8 cellular contexts compared by ENCODE assay signal in genomic region chr1:28246427-28246832, GRCh38. TPM values are rescaled to one million over a fixed set of nuclear protein-coding genes. Genes with fewer than 3 reads are reported as not detected.
DNase-seq lines count a peak whose midpoint lies in the region; ATAC-seq and TF ChIP-seq lines count a peak whose summit lies in the region.

No MANE protein-coding gene starts in this region.

- H3K36me3 Mint-ChIP-seq in dendritic cell treated with granulocyte-macrophage colony-stimulating factor and Interleukin-4, amounts not matched to agents 40 ng/mL and 50 ng/mL, for 4 days (ENCODE audit: low read depth) = peaks cover 5% of the 10 kb centered on the region
- H3K36me3 Mint-ChIP-seq in naive thymus-derived CD4-positive, alpha-beta T cell = peaks cover 0 to 4% (median 0%) of the 10 kb centered on the region in 5 donors

- H3K27me3 Mint-ChIP-seq in dendritic cell treated with granulocyte-macrophage colony-stimulating factor and Interleukin-4, amounts not matched to agents 40 ng/mL and 50 ng/mL, for 4 days = no peaks in the 10 kb centered on the region
- H3K27me3 Mint-ChIP-seq in naive thymus-derived CD4-positive, alpha-beta T cell = no peaks in the 10 kb centered on the region

- H3K4me3 ChIP-seq in right atrium auricular region = peak overlapping the region; percentile 52 to 55
- peak overlapping the region; percentile 75 for H3K4me3 ChIP-seq in naive thymus-derived CD4-positive, alpha-beta T cell (ENCODE audit: low read length)

- no peaks in the 10 kb centered on the region for H3K36me3 ChIP-seq in right atrium auricular region
- no peaks in the 10 kb centered on the region for H3K36me3 ChIP-seq in naive thymus-derived CD4-positive, alpha-beta T cell (ENCODE audit: control insufficient read depth in 2 of 3, insufficient read depth in 3 of 3, low read length in 3 of 3)

- POLR2A ChIA-PET in naive thymus-derived CD4-positive, alpha-beta T cell (lab: Charles Lee) = interaction anchor here (0.6 to 8.4 kb wide), 12 partner anchors 10 to 490 kb away, joined by 3 to 184 read pairs (median 4); partner anchors contain the start of genes ATP5IF1, DNAJC8, MED18 and SESN2

- peak overlapping the region; percentile 97 for H3K27ac Mint-ChIP-seq in dendritic cell treated with granulocyte-macrophage colony-stimulating factor and Interleukin-4, amounts not matched to agents 40 ng/mL and 50 ng/mL, for 4 days
- peak overlapping the region; percentile 90 to 100 (median 94) for H3K27ac Mint-ChIP-seq in naive thymus-derived CD4-positive, alpha-beta T cell

- peak overlapping the region; percentile 99 for H3K4me3 Mint-ChIP-seq in dendritic cell treated with granulocyte-macrophage colony-stimulating factor and Interleukin-4, amounts not matched to agents 40 ng/mL and 50 ng/mL, for 4 days
- peak overlapping the region; percentile 80 to 99 (median 90) for H3K4me3 Mint-ChIP-seq in naive thymus-derived CD4-positive, alpha-beta T cell

- no peaks in the 10 kb centered on the region for H3K9me3 ChIP-seq in right atrium auricular region
- H3K9me3 ChIP-seq in naive thymus-derived CD4-positive, alpha-beta T cell (ENCODE audit: control insufficient read depth in 2 of 3, low read length in 3 of 3) = no peaks in the 10 kb centered on the region

- peak overlapping the region; percentile 80 to 85 for H3K27ac ChIP-seq in right atrium auricular region
- peak overlapping the region; percentile 95 for H3K27ac ChIP-seq in naive thymus-derived CD4-positive, alpha-beta T cell (ENCODE audit: low read depth, low read length)

- DNase-seq in right atrium auricular region (ENCODE audit: low spot score) (no peak), cardiac septum (ENCODE audit: low spot score) (no peak), OCI-M1 (lab: John Stamatoyannopoulos, UW) (peak; percentile 82), COLO829 (ENCODE audit: low spot score) (no peak)
- peak in 7 of 9 donors; percentile 75 to 92 (median 88) for DNase-seq in naive thymus-derived CD4-positive, alpha-beta T cell

- ATAC-seq in naive thymus-derived CD4-positive, alpha-beta T cell = peak; percentile 61
- ATAC-seq in GM21447 (IDR thresholded peaks at IDR 0.05; ENCODE audit: unreplicated experiment) = no peak
- no peak for ATAC-seq in HG02571 (IDR thresholded peaks at IDR 0.05; ENCODE audit: unreplicated experiment)

- intact Hi-C loops in cardiac septum (cut with DNase I) = loop anchor here (5.0 kb wide), 3 partner anchors 121 to 356 kb away; partner anchors contain the start of genes PHACTR4 and RCC1
- intact Hi-C loops in dendritic cell treated with granulocyte-macrophage colony-stimulating factor and Interleukin-4, amounts not matched to agents 40 ng/mL and 50 ng/mL, for 4 days (cut with micrococcal nuclease) = no loop called here
- intact Hi-C loops in naive thymus-derived CD4-positive, alpha-beta T cell (cut with micrococcal nuclease) = loop anchor here (1.0 to 10.0 kb wide), 14 partner anchors 10 to 936 kb away; partner anchors contain the start of genes SRSF4 (in 2 of the 2), YTHDF2 (in 2 of the 2), ATP5IF1 (in 1 of the 2) and DNAJC8 (in 1 of the 2)

- H3K27me3 ChIP-seq in right atrium auricular region = no peaks in the 10 kb centered on the region
- H3K27me3 ChIP-seq in naive thymus-derived CD4-positive, alpha-beta T cell (ENCODE audit: control insufficient read depth in 2 of 2, insufficient read depth in 2 of 2, low read length in 2 of 2) = no peaks in the 10 kb centered on the region

- no peak for TF ChIP-seq CTCF in right atrium auricular region (IDR thresholded peaks at IDR 0.05)

- peaks cover 0 to 48% of the 10 kb centered on the region in 2 donors for H3K4me1 ChIP-seq in right atrium auricular region
- peaks cover 59% of the 10 kb centered on the region in 2 donors for H3K4me1 ChIP-seq in naive thymus-derived CD4-positive, alpha-beta T cell (ENCODE audit: control insufficient read depth in 2 of 2, insufficient read depth in 2 of 2, low read length in 2 of 2)

- H3K9me3 Mint-ChIP-seq in dendritic cell treated with granulocyte-macrophage colony-stimulating factor and Interleukin-4, amounts not matched to agents 40 ng/mL and 50 ng/mL, for 4 days = no peaks in the 10 kb centered on the region
- no peaks in the 10 kb centered on the region for H3K9me3 Mint-ChIP-seq in naive thymus-derived CD4-positive, alpha-beta T cell

- peaks cover 63% of the 10 kb centered on the region for H3K4me1 Mint-ChIP-seq in dendritic cell treated with granulocyte-macrophage colony-stimulating factor and Interleukin-4, amounts not matched to agents 40 ng/mL and 50 ng/mL, for 4 days (ENCODE audit: low read depth)
- H3K4me1 Mint-ChIP-seq in naive thymus-derived CD4-positive, alpha-beta T cell = peaks cover 43 to 65% (median 56%) of the 10 kb centered on the region in 7 donors

- CTCF ChIA-PET in naive thymus-derived CD4-positive, alpha-beta T cell (lab: Charles Lee) = interaction anchor here (0.6 to 1.8 kb wide), 6 partner anchors 9 to 90 kb away, joined by 3 to 6 read pairs (median 4); partner anchors contain the start of genes MED18 and SESN2

RNA-seq across cellular contexts. Expression of gene ATP5IF1, which starts 10.5 kb away (rescaled TPM):
- 100 to 1,000 TPM; 472 to 881 TPM for total RNA-seq in right atrium auricular region
- 423 TPM for total RNA-seq in cardiac septum
- total RNA-seq in naive thymus-derived CD4-positive, alpha-beta T cell = 100 to 1,000 TPM in 4 of 5 experiments, 10 to 100 TPM in 1; 68.2 to 158 (median 104) TPM
- 100 to 1,000 TPM; 541 to 640 TPM for polyA plus RNA-seq in naive thymus-derived CD4-positive, alpha-beta T cell

RNA-seq across cellular contexts. Expression of gene SESN2, which starts 12.9 kb away (rescaled TPM):
- 1 to 10 TPM; 4.1 to 8.9 TPM for total RNA-seq in right atrium auricular region
- total RNA-seq in cardiac septum = 4.7 TPM
- 10 to 100 TPM in 3 of 5 experiments, 1 to 10 TPM in 2; 4.5 to 50.7 (median 11.8) TPM for total RNA-seq in naive thymus-derived CD4-positive, alpha-beta T cell
- 1 to 10 TPM; 2.3 to 4.6 TPM for polyA plus RNA-seq in naive thymus-derived CD4-positive, alpha-beta T cell

RNA-seq across cellular contexts. Expression of gene DNAJC8, which starts 13.6 kb away (rescaled TPM):
- total RNA-seq in right atrium auricular region (10 to 100 TPM; 45.8 to 55.3 TPM), cardiac septum (54.1 TPM)
- 100 to 1,000 TPM in 1 of 5 experiments, 10 to 100 TPM in 4; 54.2 to 102 (median 69.6) TPM for total RNA-seq in naive thymus-derived CD4-positive, alpha-beta T cell
- polyA plus RNA-seq in naive thymus-derived CD4-positive, alpha-beta T cell = 100 to 1,000 TPM; 148 to 174 TPM

Comparison
In these comparisons a context has a peak if more than half of its experiments do, and no peak if none do; other contexts are left out.
1. DNase-seq: peak in OCI-M1 (single experiment) and naive thymus-derived CD4-positive, alpha-beta T cell (7 of 9); none in right atrium auricular region (single experiment), cardiac septum (single experiment) and COLO829 (single experiment).